Comparison of ENCODE assay signal across 10 cellular contexts in genomic region chr11:125224391-125225015, GRCh38. TPM values are rescaled to one million over a fixed set of nuclear protein-coding genes. Genes with fewer than 3 reads are reported as not detected.
DNase-seq lines count a peak whose midpoint lies in the region; ATAC-seq and TF ChIP-seq lines count a peak whose summit lies in the region.
"Had no signal": no experiment of that assay in that cellular context is flagged by ENCODE, and none has a peak within 500 bp of the region (broad histone marks: within the 10 kb centered on the region; RNA-seq: fewer than 3 reads in every experiment).

No MANE protein-coding gene starts in this region.

- peak; percentile 26 for TF ChIP-seq CTCF in epithelial cell of esophagus (IDR thresholded peaks at IDR 0.05; ENCODE audit: insufficient read depth, low read depth, low read length, missing control alignments)
- TF ChIP-seq CTCF in mucosa of descending colon (IDR thresholded peaks at IDR 0.05) = no peak

- no peaks in the 10 kb centered on the region for H3K9me3 Mint-ChIP-seq in activated T-cell treated with anti-CD3 and anti-CD28 coated beads, Interleukin-2, amount 50 U/mL, for 24 hours
- no peaks in the 10 kb centered on the region for H3K9me3 Mint-ChIP-seq in stimulated activated effector memory CD8-positive, alpha-beta T cell treated with anti-CD3 and anti-CD28 coated beads, Interleukin-12 subunit alpha, Interleukin-12 subunit beta, amount 100 ng/mL, for 72 hours

- no peaks in the 10 kb centered on the region for H3K4me1 ChIP-seq in mucosa of descending colon (ENCODE audit: low read depth)

- intact Hi-C loops in mucosa of descending colon (cut with DNase I, micrococcal nuclease) = no loop called here

- H3K4me3 ChIP-seq in MG63 (no peak overlapping the region), epithelial cell of esophagus (ENCODE audit: low read length) (no peak overlapping the region), mucosa of descending colon (no peak overlapping the region)

- no peaks in the 10 kb centered on the region for H3K9me3 ChIP-seq in MG63
- H3K9me3 ChIP-seq in mucosa of descending colon = no peaks in the 10 kb centered on the region

- DNase-seq in COLO829 (ENCODE audit: low spot score) (peak; percentile 51), MG63 (peak; percentile 14), epithelial cell of esophagus (ENCODE audit: low read depth) (peak; percentile 27), mucosa of descending colon (peak in 1 of 3 donors; percentile 18)
- no peak for DNase-seq in activated T-cell treated with anti-CD3 and anti-CD28 coated beads, Interleukin-2, amount 50 U/mL, for 24 hours
- no peak for DNase-seq in stimulated activated effector memory CD8-positive, alpha-beta T cell treated with anti-CD3 and anti-CD28 coated beads, Interleukin-12 subunit alpha, Interleukin-12 subunit beta, amount 100 ng/mL, for 72 hours (ENCODE audit: low spot score in 2 of 2)
- DNase-seq: activated CD8-positive, alpha-beta memory T cell treated with anti-CD3 and anti-CD28 coated beads for 24 hours; NCI-H187 treated with DMSO at 0.1 percent for 48 hours had no signal

- no peak overlapping the region for H3K27ac Mint-ChIP-seq in activated T-cell treated with anti-CD3 and anti-CD28 coated beads, Interleukin-2, amount 50 U/mL, for 24 hours
- H3K27ac Mint-ChIP-seq in stimulated activated effector memory CD8-positive, alpha-beta T cell treated with anti-CD3 and anti-CD28 coated beads, Interleukin-12 subunit alpha, Interleukin-12 subunit beta, amount 100 ng/mL, for 72 hours = no peak overlapping the region

- H3K27me3 ChIP-seq in MG63 = no peaks in the 10 kb centered on the region

- H3K36me3 ChIP-seq in MG63 = peaks cover 16% of the 10 kb centered on the region
- no peaks in the 10 kb centered on the region for H3K36me3 ChIP-seq in mucosa of descending colon (ENCODE audit: low read depth)

- H3K4me1 Mint-ChIP-seq in activated T-cell treated with anti-CD3 and anti-CD28 coated beads, Interleukin-2, amount 50 U/mL, for 24 hours (ENCODE audit: low read depth) = no peaks in the 10 kb centered on the region
- no peaks in the 10 kb centered on the region for H3K4me1 Mint-ChIP-seq in stimulated activated effector memory CD8-positive, alpha-beta T cell treated with anti-CD3 and anti-CD28 coated beads, Interleukin-12 subunit alpha, Interleukin-12 subunit beta, amount 100 ng/mL, for 72 hours

- no peak overlapping the region for H3K4me3 Mint-ChIP-seq in activated T-cell treated with anti-CD3 and anti-CD28 coated beads, Interleukin-2, amount 50 U/mL, for 24 hours
- no peak overlapping the region for H3K4me3 Mint-ChIP-seq in stimulated activated effector memory CD8-positive, alpha-beta T cell treated with anti-CD3 and anti-CD28 coated beads, Interleukin-12 subunit alpha, Interleukin-12 subunit beta, amount 100 ng/mL, for 72 hours

- peaks cover 5% of the 10 kb centered on the region for H3K27me3 Mint-ChIP-seq in activated T-cell treated with anti-CD3 and anti-CD28 coated beads, Interleukin-2, amount 50 U/mL, for 24 hours

- no peaks in the 10 kb centered on the region for H3K36me3 Mint-ChIP-seq in activated T-cell treated with anti-CD3 and anti-CD28 coated beads, Interleukin-2, amount 50 U/mL, for 24 hours (ENCODE audit: low read depth)
- H3K36me3 Mint-ChIP-seq in stimulated activated effector memory CD8-positive, alpha-beta T cell treated with anti-CD3 and anti-CD28 coated beads, Interleukin-12 subunit alpha, Interleukin-12 subunit beta, amount 100 ng/mL, for 72 hours = no peaks in the 10 kb centered on the region

- peak; percentile 25 for ATAC-seq in mucosa of descending colon
- no peak for ATAC-seq in stimulated activated effector memory CD8-positive, alpha-beta T cell treated with anti-CD3 and anti-CD28 coated beads, Interleukin-12 subunit alpha, Interleukin-12 subunit beta, amount 100 ng/mL, for 72 hours
- ATAC-seq in GM18517 (IDR thresholded peaks at IDR 0.05; ENCODE audit: unreplicated experiment) = no peak
- no peak for ATAC-seq in GM18907 (IDR thresholded peaks at IDR 0.05; ENCODE audit: unreplicated experiment)

RNA-seq across cellular contexts. Expression of gene PKNOX2, which starts 60.0 kb away (rescaled TPM):
- 0.94 and 15.3 TPM in 2 replicates for total RNA-seq in MG63 (2014; rRNA removed; shearing (Covaris generic); ENCODE audit: low replicate concordance)
- total RNA-seq in mucosa of descending colon = 1 to 10 TPM; 1.5 to 4.0 (median 1.9) TPM

Comparison
In these comparisons a context has a peak if more than half of its experiments do, and no peak if none do; other contexts are left out.
1. DNase-seq: peak in COLO829 (single experiment), MG63 (single experiment) and epithelial cell of esophagus (single experiment); none in activated T-cell treated with anti-CD3 and anti-CD28 coated beads, Interleukin-2, amount 50 U/mL, for 24 hours (single experiment) and stimulated activated effector memory CD8-positive, alpha-beta T cell treated with anti-CD3 and anti-CD28 coated beads, Interleukin-12 subunit alpha, Interleukin-12 subunit beta, amount 100 ng/mL, for 72 hours (0 of 2).